24 cellular contexts compared by ENCODE assay signal in genomic region chr2:11995381-11995947, GRCh38.
A peak's percentile ranks its signal among the peaks of the same experiment; 100 is the strongest.
DNase-seq lines count a peak whose midpoint lies in the region; ATAC-seq and TF ChIP-seq lines count a peak whose summit lies in the region.
"Had no signal": no experiment of that assay in that cellular context is flagged by ENCODE, and none has a peak within 500 bp of the region (broad histone marks: within the 10 kb centered on the region; RNA-seq: fewer than 3 reads in every experiment).

No MANE protein-coding gene starts in this region.

- H3K27me3 ChIP-seq in osteoblast (ENCODE audit: insufficient read depth, low read length): no peaks in the 10 kb centered on the region
- H3K27me3 ChIP-seq: ascending aorta, MG63, upper lobe of left lung had no signal

- DNase-seq in EL: peak; percentile 68
- DNase-seq in NCI-H226: peak; percentile 33
- DNase-seq in choroid plexus epithelial cell (ENCODE audit: low read depth): peak; percentile 62
- DNase-seq in osteoblast (ENCODE audit: insufficient read length, low spot score, missing footprints): peak; percentile 75
- DNase-seq in kidney tubule cell (ENCODE audit: low spot score): no peak
- DNase-seq in SK-N-DZ (ENCODE audit: low spot score): no peak
- DNase-seq in stimulated activated CD4-positive, alpha-beta T cell treated with anti-CD3 and anti-CD28 coated beads, Interleukin-12 subunit alpha, Interleukin-12 subunit beta, amount 100 ng/mL, for 4 hours: no peak
- DNase-seq: activated CD4-positive, alpha-beta T cell treated with anti-CD3 and anti-CD28 coated beads for 48 hours; activated CD8-positive, alpha-beta memory T cell treated with anti-CD3 and anti-CD28 coated beads, Interleukin-2, amount 10 ng/mL, durations not matched to agents 7 days and 5 days; cerebellar nuclear complex; effector CD4-positive, alpha-beta T cell; erythroblast; left cardiac atrium; MG63; NCI-H1417 treated with DMSO at 0.1 percent for 48 hours; NCI-H2171; NCI-H69; upper lobe of left lung had no signal

- no peak overlapping the region for H3K27ac ChIP-seq in osteoblast (ENCODE audit: low read depth, low read length)
- H3K27ac ChIP-seq: ascending aorta, parathyroid adenoma, upper lobe of left lung had no signal

- no peak overlapping the region for H2AFZ ChIP-seq in osteoblast (ENCODE audit: low read length)
- H2AFZ ChIP-seq: parathyroid adenoma had no signal

- peak overlapping the region; percentile 29 for H3K4me2 ChIP-seq in osteoblast (ENCODE audit: insufficient read depth, low read length)

- no peaks in the 10 kb centered on the region for H3K36me3 ChIP-seq in osteoblast (ENCODE audit: insufficient read depth, low read length)
- H3K36me3 ChIP-seq: ascending aorta, MG63, upper lobe of left lung had no signal

- H3K4me3 ChIP-seq in choroid plexus epithelial cell (ENCODE audit: low read depth, low read length) (no peak overlapping the region), osteoblast (ENCODE audit: insufficient read depth, low read length) (no peak overlapping the region)
- H3K4me3 ChIP-seq: ascending aorta, MG63, upper lobe of left lung had no signal

- no peaks in the 10 kb centered on the region for H4K20me1 ChIP-seq in osteoblast (ENCODE audit: insufficient read depth, low read length)

- TF ChIP-seq CTCF in choroid plexus epithelial cell (conservative IDR thresholded peaks at IDR 0.05; ENCODE audit: low read depth, low read length) (no peak), osteoblast (IDR thresholded peaks at IDR 0.05; ENCODE audit: extremely low read depth, low read depth, low read length) (no peak)

- no peaks in the 10 kb centered on the region for H3K9me3 ChIP-seq in osteoblast (ENCODE audit: low read depth, low read length)
- H3K9me3 ChIP-seq: ascending aorta had no signal

- H3K4me1 ChIP-seq in osteoblast (ENCODE audit: insufficient read depth, low read length): peaks cover 31% of the 10 kb centered on the region
- H3K4me1 ChIP-seq: ascending aorta, parathyroid adenoma had no signal

- H3K79me2 ChIP-seq in osteoblast (ENCODE audit: insufficient read depth, low read length): no peaks in the 10 kb centered on the region
- H3K79me2 ChIP-seq: parathyroid adenoma had no signal

- no peak for ATAC-seq in activated CD4-positive, CD25-positive, alpha-beta regulatory T cell treated with anti-CD3 and anti-CD28 coated beads, Interleukin-2, amount 50 U/mL, for 24 hours
- ATAC-seq: activated CD8-positive, alpha-beta memory T cell treated with anti-CD3 and anti-CD28 coated beads, Interleukin-2, amount 10 ng/mL, durations not matched to agents 7 days and 5 days; left cardiac atrium; natural killer cell treated with Interleukin-12 subunit alpha and Interleukin-12 subunit beta and Interleukin-15 and Interleukin-18, amount 100 ng/mL, for 72 hours; Right ventricle myocardium inferior; sciatic nerve had no signal

Comparison
In these comparisons a context has a peak if more than half of its experiments do, and no peak if none do; other contexts are left out.
1. DNase-seq: peak in EL (single experiment), NCI-H226 (single experiment), choroid plexus epithelial cell (single experiment) and osteoblast (single experiment); none in kidney tubule cell (single experiment), SK-N-DZ (single experiment) and stimulated activated CD4-positive, alpha-beta T cell treated with anti-CD3 and anti-CD28 coated beads, Interleukin-12 subunit alpha, Interleukin-12 subunit beta, amount 100 ng/mL, for 4 hours (single experiment).